8 cellular contexts compared by ENCODE assay signal in genomic region chr12:55797068-55797467, GRCh38. TPM values are rescaled to one million over a fixed set of nuclear protein-coding genes. Genes with fewer than 3 reads are reported as not detected.
DNase-seq lines count a peak whose midpoint lies in the region; ATAC-seq and FAIRE-seq lines count a peak whose summit lies in the region.
"Had no signal": no experiment of that assay in that cellular context is flagged by ENCODE, and none has a peak within 500 bp of the region (broad histone marks: within the 10 kb centered on the region; RNA-seq: fewer than 3 reads in every experiment).

No MANE protein-coding gene starts in this region.

- POLR2A ChIA-PET in activated CD4-positive, alpha-beta memory T cell treated with anti-CD3 and anti-CD28 coated beads, Interleukin-2, amount 10 ng/mL, durations not matched to agents 7 days and 5 days (lab: Charles Lee), result interaction anchor here (2.0 to 2.4 kb wide), 2 partner anchors 10 to 139 kb away, joined by 6 to 7 read pairs; no protein-coding TSS in a partner anchor

- H3K9me3 Mint-ChIP-seq in activated CD4-positive, alpha-beta memory T cell treated with anti-CD3 and anti-CD28 coated beads, Interleukin-2, amount 10 ng/mL, durations not matched to agents 7 days and 5 days, result no peaks in the 10 kb centered on the region
- H3K9me3 Mint-ChIP-seq: activated B cell treated with CpG ODN at 0.5 μM for 24 hours had no signal

- DNase-seq in ELR (ENCODE audit: low read depth), result peak; percentile 63
- peak; percentile 43 for DNase-seq in LHCN-M2 (ENCODE audit: low read depth)
- DNase-seq in adipocyte (ENCODE audit: low read depth), result peak; percentile 59
- DNase-seq in iPS-NIHi7 (ENCODE audit: extremely low spot score), result peak; percentile 53
- DNase-seq in urothelium cell line (ENCODE audit: low spot score), result peak; percentile 31
- DNase-seq in activated CD4-positive, alpha-beta memory T cell treated with anti-CD3 and anti-CD28 coated beads, Interleukin-2, amount 10 ng/mL, durations not matched to agents 7 days and 5 days, result no peak
- DNase-seq: activated B cell treated with CpG ODN at 0.5 μM for 24 hours had no signal

- peaks cover 69% of the 10 kb centered on the region for H3K36me3 Mint-ChIP-seq in activated CD4-positive, alpha-beta memory T cell treated with anti-CD3 and anti-CD28 coated beads, Interleukin-2, amount 10 ng/mL, durations not matched to agents 7 days and 5 days (ENCODE audit: low read depth)

- ATAC-seq in GM18909 (IDR thresholded peaks at IDR 0.05; ENCODE audit: poor library complexity, unreplicated experiment), result no peak

- no peak overlapping the region for H3K27ac Mint-ChIP-seq in activated CD4-positive, alpha-beta memory T cell treated with anti-CD3 and anti-CD28 coated beads, Interleukin-2, amount 10 ng/mL, durations not matched to agents 7 days and 5 days
- H3K27ac Mint-ChIP-seq: activated B cell treated with CpG ODN at 0.5 μM for 24 hours had no signal

- H3K4me3 Mint-ChIP-seq in activated CD4-positive, alpha-beta memory T cell treated with anti-CD3 and anti-CD28 coated beads, Interleukin-2, amount 10 ng/mL, durations not matched to agents 7 days and 5 days, result no peak overlapping the region
- H3K4me3 Mint-ChIP-seq: activated B cell treated with CpG ODN at 0.5 μM for 24 hours had no signal

- no peaks in the 10 kb centered on the region for H3K27me3 Mint-ChIP-seq in activated CD4-positive, alpha-beta memory T cell treated with anti-CD3 and anti-CD28 coated beads, Interleukin-2, amount 10 ng/mL, durations not matched to agents 7 days and 5 days
- H3K27me3 Mint-ChIP-seq: activated B cell treated with CpG ODN at 0.5 μM for 24 hours had no signal

- peaks cover 90% of the 10 kb centered on the region for H3K36me3 ChIP-seq in adipocyte (ENCODE audit: control insufficient read depth, insufficient read depth, low read length, severe bottlenecking)

- no peak overlapping the region for H3K4me3 ChIP-seq in adipocyte (ENCODE audit: low read length)

- peaks cover 9% of the 10 kb centered on the region for H3K4me1 ChIP-seq in adipocyte (ENCODE audit: control insufficient read depth, insufficient read depth, low read length)

- H3K9ac ChIP-seq in adipocyte (ENCODE audit: low read length), result no peak overlapping the region

- no peak for FAIRE-seq in urothelium cell line (lab: Jason Lieb, UNC)

- H3K27me3 ChIP-seq in adipocyte (replicated peaks; ENCODE audit: control insufficient read depth, insufficient read depth, low read length), result no peaks in the 10 kb centered on the region

- CTCF ChIA-PET in activated CD4-positive, alpha-beta memory T cell treated with anti-CD3 and anti-CD28 coated beads, Interleukin-2, amount 10 ng/mL, durations not matched to agents 7 days and 5 days (lab: Charles Lee), result interaction anchor here (1.0 to 3.7 kb wide), 13 partner anchors 10 to 198 kb away, joined by 3 to 32 read pairs (median 4); partner anchors contain the start of genes ORMDL2 and RAB5B

- no peaks in the 10 kb centered on the region for H3K9me3 ChIP-seq in adipocyte (ENCODE audit: control insufficient read depth, low read length)

- peaks cover 17% of the 10 kb centered on the region for H3K4me1 Mint-ChIP-seq in activated CD4-positive, alpha-beta memory T cell treated with anti-CD3 and anti-CD28 coated beads, Interleukin-2, amount 10 ng/mL, durations not matched to agents 7 days and 5 days

RNA-seq across cellular contexts. Expression of gene SARNP, which starts 20.5 kb away (rescaled TPM):
- 96.4 and 111 TPM in 2 replicates for total RNA-seq in LHCN-M2 (2014; rRNA removed)
- polyA plus RNA-seq in LHCN-M2 (2012), result 104 TPM
- 10 to 100 TPM; 88.3 to 88.6 TPM for total RNA-seq in activated CD4-positive, alpha-beta memory T cell treated with anti-CD3 and anti-CD28 coated beads, Interleukin-2, amount 10 ng/mL, durations not matched to agents 7 days and 5 days

RNA-seq across cellular contexts. Expression of gene ORMDL2, which starts 20.8 kb away (rescaled TPM):
- 17.2 and 19.7 TPM in 2 replicates for total RNA-seq in LHCN-M2 (2014; rRNA removed)
- 84.6 TPM for polyA plus RNA-seq in LHCN-M2 (2012)
- total RNA-seq in activated CD4-positive, alpha-beta memory T cell treated with anti-CD3 and anti-CD28 coated beads, Interleukin-2, amount 10 ng/mL, durations not matched to agents 7 days and 5 days, result 10 to 100 TPM; 56.3 to 60.2 TPM

RNA-seq across cellular contexts. Expression of gene DNAJC14, which starts 32.3 kb away (rescaled TPM):
- 48.5 and 54.8 TPM in 2 replicates for total RNA-seq in LHCN-M2 (2014; rRNA removed)
- polyA plus RNA-seq in LHCN-M2 (2012), result 25.5 TPM
- 10 to 100 TPM; 32.3 to 32.5 TPM for total RNA-seq in activated CD4-positive, alpha-beta memory T cell treated with anti-CD3 and anti-CD28 coated beads, Interleukin-2, amount 10 ng/mL, durations not matched to agents 7 days and 5 days

RNA-seq across cellular contexts. Expression of gene MMP19, which starts 45.7 kb away (rescaled TPM):
- total RNA-seq in LHCN-M2 (2014; rRNA removed), result 24.1 and 24.9 TPM in 2 replicates
- 25.0 TPM for polyA plus RNA-seq in LHCN-M2 (2012)
- not detected for total RNA-seq in activated CD4-positive, alpha-beta memory T cell treated with anti-CD3 and anti-CD28 coated beads, Interleukin-2, amount 10 ng/mL, durations not matched to agents 7 days and 5 days

RNA-seq across cellular contexts. Expression of gene GDF11, which starts 54.1 kb away (rescaled TPM):
- 10.0 and 17.3 TPM in 2 replicates for total RNA-seq in LHCN-M2 (2014; rRNA removed)
- polyA plus RNA-seq in LHCN-M2 (2012), result 21.0 TPM
- 1 to 10 TPM; 7.2 to 7.9 TPM for total RNA-seq in activated CD4-positive, alpha-beta memory T cell treated with anti-CD3 and anti-CD28 coated beads, Interleukin-2, amount 10 ng/mL, durations not matched to agents 7 days and 5 days
